Comparison of ENCODE assay signal across 12 cellular contexts in the genomic region with DNA sequence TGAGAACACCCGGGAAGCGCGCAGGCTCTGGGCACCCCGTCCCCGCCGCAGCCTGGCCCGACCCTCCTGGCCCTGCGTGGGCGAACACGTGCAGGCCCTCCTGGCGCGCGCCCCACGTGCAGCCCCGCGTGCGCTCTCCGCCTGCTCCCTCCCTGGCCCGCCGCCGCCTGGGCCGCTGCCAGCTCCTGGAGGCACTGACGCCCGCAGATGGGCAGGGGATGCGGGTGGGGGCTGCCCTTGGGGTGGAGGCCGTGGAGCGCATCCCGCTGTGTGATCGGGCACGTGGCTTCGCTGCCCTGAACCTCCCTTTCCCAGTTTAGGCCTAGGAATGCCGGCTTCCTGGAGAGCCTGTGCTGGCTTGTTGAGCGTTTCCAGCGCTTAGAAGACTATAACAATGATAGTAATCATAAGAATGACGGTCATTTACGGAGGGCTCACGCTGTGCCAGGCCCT.
A peak's percentile ranks its signal among the peaks of the same experiment; 100 is the strongest.
DNase-seq lines count a peak whose midpoint lies in the region; ATAC-seq and TF ChIP-seq lines count a peak whose summit lies in the region.
"Had no signal": no experiment of that assay in that cellular context is flagged by ENCODE, and none has a peak within 500 bp of the region (broad histone marks: within the 10 kb centered on the region; RNA-seq: fewer than 3 reads in every experiment).

No MANE protein-coding gene starts in this region.

- intact Hi-C loops in mammary epithelial cell (cut with micrococcal nuclease) = no loop called here

- CTCF ChIA-PET in mammary epithelial cell (lab: Charles Lee; ENCODE audit: low non-redundant PET) = no interaction called here

- TF ChIP-seq CTCF in mammary epithelial cell (conservative IDR thresholded peaks at IDR 0.05 in 1 of 2, IDR thresholded peaks at IDR 0.05 in 1 of 2; ENCODE audit: extremely low read depth in 1 of 2, insufficient read depth in 1 of 2, low read depth in 1 of 2, low read length in 2 of 2) = no peak

- H3K36me3 Mint-ChIP-seq in stimulated activated memory B cell treated with anti-CD40 and anti-IgM and Interleukin-4, amounts not matched to agents 10 μg/mL and 1 μg/mL and 100 μg/mL, for 72 hours = no peaks in the 10 kb centered on the region
- H3K36me3 Mint-ChIP-seq: brain had no signal

- peak overlapping the region; percentile 93 for H2AFZ ChIP-seq in mammary epithelial cell (ENCODE audit: low read depth, low read length)

- H3K36me3 ChIP-seq in mammary epithelial cell (ENCODE audit: insufficient read depth, low read length) = no peaks in the 10 kb centered on the region

- peaks cover 20% of the 10 kb centered on the region for H3K4me1 ChIP-seq in mammary epithelial cell (ENCODE audit: insufficient read depth, low read length)

- H3K9me3 Mint-ChIP-seq in stimulated activated memory B cell treated with anti-CD40 and anti-IgM and Interleukin-4, amounts not matched to agents 10 μg/mL and 1 μg/mL and 100 μg/mL, for 72 hours = peaks cover 2% of the 10 kb centered on the region
- H3K9me3 Mint-ChIP-seq: nephron had no signal

- H3K4me2 ChIP-seq in mammary epithelial cell (ENCODE audit: insufficient read depth, low read depth, low read length) = peak overlapping the region; percentile 51

- no TSS peak for BruUV-seq in mammary epithelial cell (replicated peaks; lab: Mats Ljungman, UMichigan)

- 5% methylated on average over 27 of the region's 37 CpGs for WGBS in mammary epithelial cell (ENCODE audit: low coverage, missing lambda C conversion rate)

- no peaks in the 10 kb centered on the region for H3K79me2 ChIP-seq in mammary epithelial cell (ENCODE audit: insufficient read depth, low read length)

- H3K27ac ChIP-seq in mammary epithelial cell (ENCODE audit: insufficient read depth, low read depth, low read length) = peak overlapping the region; percentile 58

- H3K9ac ChIP-seq in mammary epithelial cell (ENCODE audit: insufficient read depth, low read length) = no peak overlapping the region

- peaks cover 45% of the 10 kb centered on the region for H3K27me3 Mint-ChIP-seq in stimulated activated memory B cell treated with anti-CD40 and anti-IgM and Interleukin-4, amounts not matched to agents 10 μg/mL and 1 μg/mL and 100 μg/mL, for 72 hours

- dilution Hi-C loops in mammary epithelial cell (cut with HindIII; ENCODE audit: low sequenced_read_pairs) = no loop called here

- no peak overlapping the region for H3K4me3 Mint-ChIP-seq in stimulated activated memory B cell treated with anti-CD40 and anti-IgM and Interleukin-4, amounts not matched to agents 10 μg/mL and 1 μg/mL and 100 μg/mL, for 72 hours
- H3K4me3 Mint-ChIP-seq: brain, nephron had no signal

- H3K4me1 Mint-ChIP-seq in stimulated activated memory B cell treated with anti-CD40 and anti-IgM and Interleukin-4, amounts not matched to agents 10 μg/mL and 1 μg/mL and 100 μg/mL, for 72 hours = peaks cover 6% of the 10 kb centered on the region

- ATAC-seq in stimulated activated memory B cell treated with anti-CD40 and anti-IgM and Interleukin-4, amounts not matched to agents 10 μg/mL and 1 μg/mL and 100 μg/mL, for 72 hours = peak; percentile 28
- no peak for ATAC-seq in GM19467 (IDR thresholded peaks at IDR 0.05; ENCODE audit: unreplicated experiment)
- ATAC-seq in GM19035 (IDR thresholded peaks at IDR 0.05; ENCODE audit: unreplicated experiment) = no peak

- no peaks in the 10 kb centered on the region for H3K27me3 ChIP-seq in mammary epithelial cell (ENCODE audit: insufficient read depth, low read length)

- no peak overlapping the region for H3K27ac Mint-ChIP-seq in stimulated activated memory B cell treated with anti-CD40 and anti-IgM and Interleukin-4, amounts not matched to agents 10 μg/mL and 1 μg/mL and 100 μg/mL, for 72 hours

- no peaks in the 10 kb centered on the region for H4K20me1 ChIP-seq in mammary epithelial cell (ENCODE audit: insufficient read depth, low read length)

- in situ Hi-C loops in mammary epithelial cell (cut with MboI; ENCODE audit: low sequenced_read_pairs in 2 of 2) = no loop called here

- no peak overlapping the region for H3K4me3 ChIP-seq in mammary epithelial cell (replicated peaks in 1 of 3; ENCODE audit: insufficient read depth in 1 of 3, low read depth in 2 of 3, low read length in 3 of 3)

- no peaks in the 10 kb centered on the region for H3K9me3 ChIP-seq in mammary epithelial cell (replicated peaks; ENCODE audit: insufficient read depth, low read length)

- DNase-seq in NCI-H2227 (lab: John Stamatoyannopoulos, UW; ENCODE audit: unreplicated experiment) (peak; percentile 85), mammary epithelial cell (peak; percentile 63), kidney tubule cell (ENCODE audit: low spot score) (peak; percentile 31), NCI-H345 treated with DMSO at 0.1 percent for 48 hours (lab: John Stamatoyannopoulos, UW; ENCODE audit: unreplicated experiment) (no peak)
- DNase-seq: activated T-cell treated with anti-CD3 and anti-CD28 coated beads, Interleukin-2, amount 50 U/mL, for 48 hours; NCI-H1105 treated with DMSO at 0.1 percent for 48 hours; stimulated activated CD4-positive, alpha-beta T cell treated with anti-CD3 and anti-CD28 coated beads, Interleukin-15, amount 100 ng/mL, for 24 hours had no signal
